In genomic region chr17:8621585-8621984, GRCh38 we compare ENCODE assay signal across 15 cellular contexts. TPM values are rescaled to one million over a fixed set of nuclear protein-coding genes. Genes with fewer than 3 reads are reported as not detected.
A peak's percentile ranks its signal among the peaks of the same experiment; 100 is the strongest.
DNase-seq lines count a peak whose midpoint lies in the region; ATAC-seq, FAIRE-seq and TF ChIP-seq lines count a peak whose summit lies in the region.
"Had no signal": no experiment of that assay in that cellular context is flagged by ENCODE, and none has a peak within 500 bp of the region (broad histone marks: within the 10 kb centered on the region; RNA-seq: fewer than 3 reads in every experiment).

No MANE protein-coding gene starts in this region.

- H3K27ac Mint-ChIP-seq in HFFc6 (no peak overlapping the region), neural crest cell (ENCODE audit: unreplicated experiment) (peak overlapping the region; percentile 10)
- H3K27ac Mint-ChIP-seq: activated T-cell treated with anti-CD3 and anti-CD28 coated beads, Interleukin-2, amount 50 U/mL, for 24 hours; naive thymus-derived CD8-positive, alpha-beta T cell had no signal

- H3K36me3 Mint-ChIP-seq in HFFc6 (ENCODE audit: low read depth) (peaks cover 39% of the 10 kb centered on the region), neural crest cell (ENCODE audit: low read depth) (peaks cover 48% of the 10 kb centered on the region)
- H3K36me3 Mint-ChIP-seq: naive thymus-derived CD8-positive, alpha-beta T cell had no signal

- H3K4me3 Mint-ChIP-seq in HFFc6 (no peak overlapping the region), neural crest cell (no peak overlapping the region)
- H3K4me3 Mint-ChIP-seq: activated T-cell treated with anti-CD3 and anti-CD28 coated beads, Interleukin-2, amount 50 U/mL, for 24 hours; central memory CD8-positive, alpha-beta T cell; naive thymus-derived CD8-positive, alpha-beta T cell had no signal

- no peak for ATAC-seq in GM21576 (IDR thresholded peaks at IDR 0.05; ENCODE audit: unreplicated experiment)
- ATAC-seq: naive thymus-derived CD8-positive, alpha-beta T cell had no signal

- no peak for FAIRE-seq in GM12892 (lab: Jason Lieb, UNC)
- FAIRE-seq: islet of Langerhans had no signal

- DNase-seq in EH (ENCODE audit: low read depth) = peak; percentile 41
- peak; percentile 6 for DNase-seq in HFFc6
- DNase-seq in cardiac fibroblast (ENCODE audit: low read depth in 2 of 2) = peak; percentile 38 to 63
- no peak for DNase-seq in neural crest cell (ENCODE audit: low read depth, low spot score)
- DNase-seq in HPDE6-E6E7 (ENCODE audit: extremely low spot score) = no peak
- DNase-seq in GM12892 (ENCODE audit: insufficient read length) = no peak
- DNase-seq in NCI-H1417 (lab: John Stamatoyannopoulos, UW) = no peak
- DNase-seq: activated T-cell treated with anti-CD3 and anti-CD28 coated beads, Interleukin-2, amount 50 U/mL, for 24 hours; Karpas-422; naive thymus-derived CD8-positive, alpha-beta T cell; NCI-H345 had no signal

- H3K4me1 Mint-ChIP-seq in HFFc6 (ENCODE audit: low read depth) (peaks cover 51% of the 10 kb centered on the region), neural crest cell (peaks cover 31% of the 10 kb centered on the region)
- H3K4me1 Mint-ChIP-seq: central memory CD8-positive, alpha-beta T cell; naive thymus-derived CD8-positive, alpha-beta T cell had no signal

- TF ChIP-seq CTCF in HFFc6 (IDR thresholded peaks at IDR 0.05) = no peak
- TF ChIP-seq CTCF in cardiac fibroblast (IDR thresholded peaks at IDR 0.05; ENCODE audit: low read depth, low read length) = no peak
- no peak for TF ChIP-seq CTCF in neural crest cell (conservative IDR thresholded peaks at IDR 0.05)

- no peak for TF ChIP-seq POLR2A in GM12892 (IDR thresholded peaks at IDR 0.05; ENCODE audit: low read depth, low read length)

- H3K4me3 ChIP-seq in cardiac fibroblast (replicated peaks in 1 of 2; ENCODE audit: low read depth in 2 of 2, low read length in 2 of 2) = no peak overlapping the region
- H3K4me3 ChIP-seq: esophagus muscularis mucosa had no signal

- H3K27me3 Mint-ChIP-seq in HFFc6 (ENCODE audit: insufficient read depth) = no peaks in the 10 kb centered on the region
- no peaks in the 10 kb centered on the region for H3K27me3 Mint-ChIP-seq in neural crest cell (ENCODE audit: low read depth)

- H3K9me3 Mint-ChIP-seq in HFFc6 = no peaks in the 10 kb centered on the region
- H3K9me3 Mint-ChIP-seq in neural crest cell = peaks cover 5% of the 10 kb centered on the region
- H3K9me3 Mint-ChIP-seq: activated T-cell treated with anti-CD3 and anti-CD28 coated beads, Interleukin-2, amount 50 U/mL, for 24 hours; central memory CD8-positive, alpha-beta T cell; naive thymus-derived CD8-positive, alpha-beta T cell had no signal

RNA-seq across cellular contexts. Expression of gene MYH10, which starts 8.9 kb away (rescaled TPM):
- 10 to 100 TPM; 54.0 to 63.3 (median 58.3) TPM for total RNA-seq in HFFc6 (2021; fragmentation: NEBNext Ultra II Directional; extraction: Animal tissue kit (Norgen Biotek cat#: 25700))
- 270 and 273 TPM in 2 replicates for total RNA-seq in neural crest cell
- 8.1 TPM for polyA plus RNA-seq in GM12892 (2012; ENCODE audit: missing spikeins)

Comparison
In these comparisons a context has a peak if more than half of its experiments do, and no peak if none do; other contexts are left out.
1. DNase-seq: peak in EH (single experiment), HFFc6 (single experiment) and cardiac fibroblast (2 of 2); none in neural crest cell (single experiment), HPDE6-E6E7 (single experiment), GM12892 (single experiment) and NCI-H1417 (0 of 3).